In genomic region chr5:81601912-81602311, GRCh38 we compare ENCODE assay signal across 21 cellular contexts.
DNase-seq lines count a peak whose midpoint lies in the region; ATAC-seq, FAIRE-seq and TF ChIP-seq lines count a peak whose summit lies in the region.
"Had no signal": no experiment of that assay in that cellular context is flagged by ENCODE, and none has a peak within 500 bp of the region (broad histone marks: within the 10 kb centered on the region; RNA-seq: fewer than 3 reads in every experiment).

No MANE protein-coding gene starts in this region.

- H3K36me3 Mint-ChIP-seq in CD8-positive, alpha-beta T cell = peaks cover 42% of the 10 kb centered on the region
- H3K36me3 Mint-ChIP-seq: stimulated activated effector memory CD8-positive, alpha-beta T cell treated with anti-CD3 and anti-CD28 coated beads, Interleukin-12 subunit alpha, Interleukin-12 subunit beta, amount 100 ng/mL, for 72 hours had no signal

- H2AFZ ChIP-seq in mammary epithelial cell (ENCODE audit: low read depth, low read length) = no peak overlapping the region
- no peak overlapping the region for H2AFZ ChIP-seq in keratinocyte (ENCODE audit: control insufficient read depth, low read length)

- no peak for ATAC-seq in CD8-positive, alpha-beta T cell
- ATAC-seq: stimulated activated effector memory CD8-positive, alpha-beta T cell treated with anti-CD3 and anti-CD28 coated beads, Interleukin-12 subunit alpha, Interleukin-12 subunit beta, amount 100 ng/mL, for 72 hours had no signal

- peaks cover 9% of the 10 kb centered on the region for H3K9me3 Mint-ChIP-seq in CD8-positive, alpha-beta T cell
- H3K9me3 Mint-ChIP-seq: stimulated activated effector memory CD8-positive, alpha-beta T cell treated with anti-CD3 and anti-CD28 coated beads, Interleukin-12 subunit alpha, Interleukin-12 subunit beta, amount 100 ng/mL, for 72 hours had no signal

- H3K27ac Mint-ChIP-seq in CD8-positive, alpha-beta T cell = no peak overlapping the region
- H3K27ac Mint-ChIP-seq: activated CD4-positive, alpha-beta T cell treated with anti-CD3 and anti-CD28 coated beads, Interleukin-2, amount 10 ng/mL, durations not matched to agents 7 days and 5 days; B cell; HFFc6; mesothelial cell of epicardium; stimulated activated effector memory CD8-positive, alpha-beta T cell treated with anti-CD3 and anti-CD28 coated beads, Interleukin-12 subunit alpha, Interleukin-12 subunit beta, amount 100 ng/mL, for 72 hours had no signal

- H3K9ac ChIP-seq in HUES48 (ENCODE audit: low read depth, low read length) (no peak overlapping the region), mammary epithelial cell (ENCODE audit: insufficient read depth, low read length) (no peak overlapping the region), keratinocyte (ENCODE audit: control insufficient read depth, extremely low read depth, insufficient read depth, low read length) (no peak overlapping the region)

- no peak overlapping the region for H3K4me2 ChIP-seq in mammary epithelial cell (ENCODE audit: insufficient read depth, low read depth, low read length)
- H3K4me2 ChIP-seq in keratinocyte (ENCODE audit: control insufficient read depth, extremely low read depth, insufficient read depth, low read depth, low read length) = no peak overlapping the region

- no peaks in the 10 kb centered on the region for H3K79me2 ChIP-seq in mammary epithelial cell (ENCODE audit: insufficient read depth, low read length)
- no peaks in the 10 kb centered on the region for H3K79me2 ChIP-seq in keratinocyte (ENCODE audit: control insufficient read depth, insufficient read depth, low read length)

- BruUV-seq in mammary epithelial cell (replicated peaks; lab: Mats Ljungman, UMichigan) = no TSS peak

- TF ChIP-seq CTCF in mammary epithelial cell (conservative IDR thresholded peaks at IDR 0.05 in 1 of 2, IDR thresholded peaks at IDR 0.05 in 1 of 2; ENCODE audit: extremely low read depth in 1 of 2, insufficient read depth in 1 of 2, low read depth in 1 of 2, low read length in 2 of 2) (no peak), keratinocyte (optimal IDR thresholded peaks at IDR 0.05 in 1 of 3, IDR thresholded peaks at IDR 0.05 in 1 of 3, conservative IDR thresholded peaks at IDR 0.05 in 1 of 3; ENCODE audit: extremely low read depth in 1 of 3, insufficient read depth in 2 of 3, low read length in 3 of 3) (no peak)
- no peak for TF ChIP-seq CTCF in CD8-positive, alpha-beta T cell (IDR thresholded peaks at IDR 0.05)

- H3K4me3 ChIP-seq in HUES48 (ENCODE audit: low read depth, low read length) (no peak overlapping the region), mammary epithelial cell (replicated peaks in 1 of 3; ENCODE audit: insufficient read depth in 1 of 3, low read depth in 2 of 3, low read length in 3 of 3) (no peak overlapping the region), keratinocyte (ENCODE audit: control insufficient read depth in 2 of 3, extremely low read depth in 1 of 3, insufficient read depth in 2 of 3, low read depth in 1 of 3, low read length in 3 of 3) (no peak overlapping the region)
- H3K4me3 ChIP-seq in CD8-positive, alpha-beta T cell (ENCODE audit: low read depth, low read length) = no peak overlapping the region
- H3K4me3 ChIP-seq: esophagus muscularis mucosa, thoracic aorta had no signal

- peak; percentile 66 for FAIRE-seq in keratinocyte (lab: Jason Lieb, UNC)

- H3K36me3 ChIP-seq in HUES48 (ENCODE audit: control insufficient read depth, insufficient read depth, low read length) (no peaks in the 10 kb centered on the region), mammary epithelial cell (ENCODE audit: insufficient read depth, low read length) (no peaks in the 10 kb centered on the region), keratinocyte (ENCODE audit: control insufficient read depth in 2 of 2, extremely low read depth in 1 of 2, insufficient read depth in 2 of 2, low read length in 2 of 2) (no peaks in the 10 kb centered on the region)
- no peaks in the 10 kb centered on the region for H3K36me3 ChIP-seq in CD8-positive, alpha-beta T cell (ENCODE audit: insufficient read depth, low read length)
- H3K36me3 ChIP-seq: thoracic aorta had no signal

- CTCF ChIA-PET in mammary epithelial cell (lab: Charles Lee; ENCODE audit: low non-redundant PET) = no interaction called here
- CTCF ChIA-PET in CD8-positive, alpha-beta T cell (lab: Charles Lee) = interaction anchor here (1.3 kb wide), 1 partner anchor 236 kb away, joined by 3 read pairs; no protein-coding TSS in a partner anchor

- no peaks in the 10 kb centered on the region for H3K27me3 Mint-ChIP-seq in CD8-positive, alpha-beta T cell (ENCODE audit: low read depth)
- H3K27me3 Mint-ChIP-seq: activated CD4-positive, alpha-beta T cell treated with anti-CD3 and anti-CD28 coated beads, Interleukin-2, amount 10 ng/mL, durations not matched to agents 7 days and 5 days; B cell had no signal

- WGBS in mammary epithelial cell (ENCODE audit: low coverage, missing lambda C conversion rate) = 94% methylated on average over 1 of the region's 1 CpG

- no peak overlapping the region for H3K4me3 Mint-ChIP-seq in CD8-positive, alpha-beta T cell
- H3K4me3 Mint-ChIP-seq: activated CD4-positive, alpha-beta T cell treated with anti-CD3 and anti-CD28 coated beads, Interleukin-2, amount 10 ng/mL, durations not matched to agents 7 days and 5 days; B cell; HFFc6; mesothelial cell of epicardium; neural crest cell; stimulated activated effector memory CD8-positive, alpha-beta T cell treated with anti-CD3 and anti-CD28 coated beads, Interleukin-12 subunit alpha, Interleukin-12 subunit beta, amount 100 ng/mL, for 72 hours had no signal

- intact Hi-C loops in mammary epithelial cell (cut with micrococcal nuclease) = no loop called here
- intact Hi-C loops in CD8-positive, alpha-beta T cell (cut with DNase I, micrococcal nuclease) = no loop called here

- no peaks in the 10 kb centered on the region for H3K9me1 ChIP-seq in keratinocyte (ENCODE audit: control insufficient read depth, extremely low read depth, insufficient read depth, low read length)

- peaks cover 35% of the 10 kb centered on the region for H3K4me1 ChIP-seq in HUES48 (ENCODE audit: control insufficient read depth, insufficient read depth, low read length)
- H3K4me1 ChIP-seq in mammary epithelial cell (ENCODE audit: insufficient read depth, low read length) = peaks cover 4% of the 10 kb centered on the region
- H3K4me1 ChIP-seq in keratinocyte (ENCODE audit: control insufficient read depth, extremely low read depth, insufficient read depth, low read length) = peaks cover 3% of the 10 kb centered on the region
- H3K4me1 ChIP-seq in CD8-positive, alpha-beta T cell (ENCODE audit: insufficient read depth, low read length) = no peaks in the 10 kb centered on the region

- in situ Hi-C loops in mammary epithelial cell (cut with MboI; ENCODE audit: low sequenced_read_pairs in 2 of 2) = no loop called here

- H3K27ac ChIP-seq in HUES48 (ENCODE audit: low read depth, low read length) = peak overlapping the region; percentile 27
- no peak overlapping the region for H3K27ac ChIP-seq in mammary epithelial cell (ENCODE audit: insufficient read depth, low read depth, low read length)
- H3K27ac ChIP-seq in keratinocyte (ENCODE audit: control insufficient read depth, insufficient read depth, low read length) = no peak overlapping the region
- H3K27ac ChIP-seq in CD8-positive, alpha-beta T cell (ENCODE audit: low read depth, low read length) = no peak overlapping the region
- H3K27ac ChIP-seq: esophagus muscularis mucosa, thoracic aorta had no signal

- dilution Hi-C loops in mammary epithelial cell (cut with HindIII; ENCODE audit: low sequenced_read_pairs) = no loop called here
- dilution Hi-C loops in keratinocyte (cut with MboI; ENCODE audit: extremely low pct_ligation_motif_present, low sequenced_read_pairs) = no loop called here

- H4K20me1 ChIP-seq in mammary epithelial cell (ENCODE audit: insufficient read depth, low read length) (no peaks in the 10 kb centered on the region), keratinocyte (ENCODE audit: control insufficient read depth, extremely low read depth, insufficient read depth, low read length) (no peaks in the 10 kb centered on the region)

- H3K9me3 ChIP-seq in HUES48 (ENCODE audit: control insufficient read depth, insufficient read depth, low read length) (0 out of 2 replicates have a peak, but pooled peaks cover 5% of the 10 kb centered on the region), mammary epithelial cell (replicated peaks; ENCODE audit: insufficient read depth, low read length) (no peaks in the 10 kb centered on the region), keratinocyte (ENCODE audit: control insufficient read depth, low read depth, low read length) (no peaks in the 10 kb centered on the region)
- no peaks in the 10 kb centered on the region for H3K9me3 ChIP-seq in CD8-positive, alpha-beta T cell (ENCODE audit: low read length)
- H3K9me3 ChIP-seq: esophagus muscularis mucosa, thoracic aorta had no signal

- POLR2A ChIA-PET in CD8-positive, alpha-beta T cell (lab: Charles Lee) = interaction anchor here (0.6 kb wide), 1 partner anchor 148 kb away, joined by 4 read pairs; no protein-coding TSS in a partner anchor

- peaks cover 7% of the 10 kb centered on the region for H3K4me1 Mint-ChIP-seq in CD8-positive, alpha-beta T cell (ENCODE audit: low read depth)
- H3K4me1 Mint-ChIP-seq: B cell; stimulated activated effector memory CD8-positive, alpha-beta T cell treated with anti-CD3 and anti-CD28 coated beads, Interleukin-12 subunit alpha, Interleukin-12 subunit beta, amount 100 ng/mL, for 72 hours had no signal

- DNase-seq in Daoy (ENCODE audit: low read depth) (peak; percentile 45), mammary epithelial cell (peak; percentile 17), keratinocyte (ENCODE audit: low read depth, low spot score) (no peak), C1 segment of cervical spinal cord (lab: John Stamatoyannopoulos, UW) (no peak)
- no peak for DNase-seq in activated CD4-positive, CD25-positive, alpha-beta regulatory T cell (lab: John Stamatoyannopoulos, UW)
- no peak for DNase-seq in activated CD4-positive, alpha-beta T cell treated with anti-CD3 and anti-CD28 coated beads for 48 hours
- no peak for DNase-seq in CD8-positive, alpha-beta T cell
- DNase-seq: activated CD4-positive, alpha-beta T cell treated with anti-CD3 and anti-CD28 coated beads, Interleukin-2, amount 10 ng/mL, durations not matched to agents 7 days and 5 days; activated naive CD4-positive, alpha-beta T cell; anterior cingulate cortex; DMS 273 treated with DMSO at 0.1 percent for 48 hours; HFFc6; NCI-H2107; NCI-H774 had no signal

- no peaks in the 10 kb centered on the region for H3K27me3 ChIP-seq in HUES48 (ENCODE audit: control insufficient read depth, insufficient read depth, low read length)
- no peaks in the 10 kb centered on the region for H3K27me3 ChIP-seq in mammary epithelial cell (ENCODE audit: insufficient read depth, low read length)
- H3K27me3 ChIP-seq in keratinocyte (ENCODE audit: control insufficient read depth, extremely low read depth, insufficient read depth, low read length) = no peaks in the 10 kb centered on the region
- no peaks in the 10 kb centered on the region for H3K27me3 ChIP-seq in CD8-positive, alpha-beta T cell (ENCODE audit: insufficient read depth, low read length)
- H3K27me3 ChIP-seq: esophagus muscularis mucosa had no signal

Comparison
In these comparisons a context has a peak if more than half of its experiments do, and no peak if none do; other contexts are left out.
1. DNase-seq: peak in Daoy (single experiment) and mammary epithelial cell (single experiment); none in keratinocyte (single experiment), activated CD4-positive, CD25-positive, alpha-beta regulatory T cell (0 of 4), C1 segment of cervical spinal cord (0 of 14), activated CD4-positive, alpha-beta T cell treated with anti-CD3 and anti-CD28 coated beads for 48 hours (single experiment) and CD8-positive, alpha-beta T cell (0 of 7).